ENCODE assay signal across 8 cellular contexts in the genomic region with DNA sequence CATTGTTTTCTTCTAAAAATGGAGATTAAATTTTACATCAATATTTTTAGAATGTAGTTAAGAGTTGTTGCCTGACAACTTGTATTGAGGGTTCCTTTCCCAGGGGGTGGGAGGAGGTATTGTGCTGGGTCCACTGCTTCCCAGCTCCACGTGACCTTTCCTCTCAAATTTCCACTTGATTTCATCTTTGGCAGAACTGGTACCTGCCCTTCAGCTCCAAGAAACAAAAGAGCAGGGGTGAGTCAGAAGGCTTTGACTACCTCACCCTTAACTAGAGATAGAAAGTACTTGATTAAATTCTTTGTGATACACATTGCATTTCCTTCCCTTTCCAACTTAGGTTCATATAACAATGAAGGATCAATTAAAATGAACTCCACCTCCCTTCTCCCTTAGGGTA. TPM values are rescaled to one million over a fixed set of nuclear protein-coding genes. Genes with fewer than 3 reads are reported as not detected.
DNase-seq lines count a peak whose midpoint lies in the region; ATAC-seq, FAIRE-seq and TF ChIP-seq lines count a peak whose summit lies in the region.

No MANE protein-coding gene starts in this region.

- H3K4me3 ChIP-seq in bronchial epithelial cell (ENCODE audit: low read depth, low read length): peak overlapping the region; percentile 59
- H3K4me3 ChIP-seq in lung: no peak overlapping the region
- H3K4me3 ChIP-seq in vagina: peak overlapping the region; percentile 56 to 65
- H3K4me3 ChIP-seq in testis: no peak overlapping the region

- H3K4me1 Mint-ChIP-seq in stimulated activated naive CD8-positive, alpha-beta T cell treated with anti-CD3 and anti-CD28 coated beads, Interleukin-15, Interleukin-2, amounts not matched to agents 100 ng/mL and 50 ng/mL, for 24 hours (ENCODE audit: low read depth): peaks cover 44% of the 10 kb centered on the region
- peaks cover 55% of the 10 kb centered on the region for H3K4me1 Mint-ChIP-seq in stimulated activated naive CD8-positive, alpha-beta T cell treated with anti-CD3 and anti-CD28 coated beads, Interleukin-15, amount 100 ng/mL, for 72 hours

- peaks cover 28% of the 10 kb centered on the region for H3K27me3 Mint-ChIP-seq in stimulated activated naive CD8-positive, alpha-beta T cell treated with anti-CD3 and anti-CD28 coated beads, Interleukin-15, Interleukin-2, amounts not matched to agents 100 ng/mL and 50 ng/mL, for 24 hours
- peaks cover 27% of the 10 kb centered on the region for H3K27me3 Mint-ChIP-seq in stimulated activated naive CD8-positive, alpha-beta T cell treated with anti-CD3 and anti-CD28 coated beads, Interleukin-15, amount 100 ng/mL, for 72 hours

- peak overlapping the region; percentile 42 for H3K4me3 Mint-ChIP-seq in stimulated activated naive CD8-positive, alpha-beta T cell treated with anti-CD3 and anti-CD28 coated beads, Interleukin-15, Interleukin-2, amounts not matched to agents 100 ng/mL and 50 ng/mL, for 24 hours
- peak overlapping the region in 1 of 2 donors; percentile 38 for H3K4me3 Mint-ChIP-seq in stimulated activated naive CD8-positive, alpha-beta T cell treated with anti-CD3 and anti-CD28 coated beads, Interleukin-15, amount 100 ng/mL, for 72 hours

- TF ChIP-seq POLR2A in vagina (IDR thresholded peaks at IDR 0.05): no peak
- TF ChIP-seq POLR2A in testis (IDR thresholded peaks at IDR 0.05): no peak

- peaks cover 10% of the 10 kb centered on the region for H3K36me3 Mint-ChIP-seq in stimulated activated naive CD8-positive, alpha-beta T cell treated with anti-CD3 and anti-CD28 coated beads, Interleukin-15, Interleukin-2, amounts not matched to agents 100 ng/mL and 50 ng/mL, for 24 hours (ENCODE audit: low read depth)

- H3K4me1 ChIP-seq in lung (ENCODE audit: control insufficient read depth in 2 of 2, insufficient read depth in 2 of 2, low read length in 2 of 2) (peaks cover 2 to 13% of the 10 kb centered on the region in 2 donors), vagina (peaks cover 38% of the 10 kb centered on the region), testis (no peaks in the 10 kb centered on the region)

- H3K27ac ChIP-seq in lung (ENCODE audit: low read depth in 1 of 2, low read length in 1 of 2) (peak overlapping the region in 1 of 2 donors; percentile 95), vagina (peak overlapping the region; percentile 94), testis (no peak overlapping the region)

- H3K9me3 ChIP-seq in lung (ENCODE audit: control insufficient read depth in 2 of 2, insufficient read depth in 1 of 2, low read length in 1 of 2): no peaks in the 10 kb centered on the region
- H3K9me3 ChIP-seq in vagina: no peaks in the 10 kb centered on the region
- no peaks in the 10 kb centered on the region for H3K9me3 ChIP-seq in testis

- peaks cover 9% of the 10 kb centered on the region for H3K9me3 Mint-ChIP-seq in stimulated activated naive CD8-positive, alpha-beta T cell treated with anti-CD3 and anti-CD28 coated beads, Interleukin-15, Interleukin-2, amounts not matched to agents 100 ng/mL and 50 ng/mL, for 24 hours
- H3K9me3 Mint-ChIP-seq in stimulated activated naive CD8-positive, alpha-beta T cell treated with anti-CD3 and anti-CD28 coated beads, Interleukin-15, amount 100 ng/mL, for 72 hours: peaks cover 7 to 8% of the 10 kb centered on the region in 2 donors

- H3K36me3 ChIP-seq in bronchial epithelial cell (ENCODE audit: control insufficient read depth, insufficient read depth, low read length) (no peaks in the 10 kb centered on the region), lung (ENCODE audit: control insufficient read depth in 2 of 2, insufficient read depth in 2 of 2, low read length in 2 of 2) (no peaks in the 10 kb centered on the region), vagina (no peaks in the 10 kb centered on the region), testis (ENCODE audit: low read depth, missing control alignments) (no peaks in the 10 kb centered on the region)

- no peak for ATAC-seq in stimulated activated naive CD8-positive, alpha-beta T cell treated with anti-CD3 and anti-CD28 coated beads, Interleukin-15, amount 100 ng/mL, for 72 hours
- peak; percentile 61 for ATAC-seq in lung (ENCODE audit: insufficient read depth, low FRiP score)

- TF ChIP-seq CTCF in bronchial epithelial cell (IDR thresholded peaks at IDR 0.05; ENCODE audit: insufficient read depth, low read length, severe bottlenecking): no peak
- no peak for TF ChIP-seq CTCF in lung (IDR thresholded peaks at IDR 0.05; ENCODE audit: control extremely low read depth, extremely low read depth)
- TF ChIP-seq CTCF in vagina (IDR thresholded peaks at IDR 0.05): no peak
- no peak for TF ChIP-seq CTCF in testis (IDR thresholded peaks at IDR 0.05)

- H3K27me3 ChIP-seq in bronchial epithelial cell (ENCODE audit: control insufficient read depth, insufficient read depth, low read length) (no peaks in the 10 kb centered on the region), lung (ENCODE audit: control insufficient read depth, insufficient read depth) (no peaks in the 10 kb centered on the region), vagina (no peaks in the 10 kb centered on the region), testis (no peaks in the 10 kb centered on the region)

- WGBS in lung, 2 donors: 50 to 78% methylated on average over 1 of the region's 1 CpG
- WGBS in testis, 2 donors: 14 to 16% methylated on average over 1 of the region's 1 CpG

- H3K27ac Mint-ChIP-seq in stimulated activated naive CD8-positive, alpha-beta T cell treated with anti-CD3 and anti-CD28 coated beads, Interleukin-15, Interleukin-2, amounts not matched to agents 100 ng/mL and 50 ng/mL, for 24 hours: no peak overlapping the region
- peak overlapping the region in 1 of 2 donors; percentile 49 for H3K27ac Mint-ChIP-seq in stimulated activated naive CD8-positive, alpha-beta T cell treated with anti-CD3 and anti-CD28 coated beads, Interleukin-15, amount 100 ng/mL, for 72 hours

- FAIRE-seq in bronchial epithelial cell (lab: Jason Lieb, UNC): no peak

- intact Hi-C loops in vagina (cut with DNase I): no loop called here
- intact Hi-C loops in testis (cut with DNase I; ENCODE audit: low total_unique reads): no loop called here

- no peak for DNase-seq in stimulated activated naive CD8-positive, alpha-beta T cell treated with anti-CD3 and anti-CD28 coated beads, Interleukin-15, amount 100 ng/mL, for 72 hours
- DNase-seq in bronchial epithelial cell (ENCODE audit: low read depth) (peak; percentile 66), lung (ENCODE audit: low spot score) (peak; percentile 38), vagina (ENCODE audit: extremely low spot score in 2 of 2) (no peak), testis (no peak), GF-D8 (lab: John Stamatoyannopoulos, UW) (no peak)
- no peak for DNase-seq in effector CD4-positive, alpha-beta T cell

RNA-seq across cellular contexts. Expression of gene TRIM2, which starts 19.7 kb away (rescaled TPM):
- total RNA-seq in bronchial epithelial cell: 7.1 and 23.4 TPM in 2 replicates
- total RNA-seq in lung: 10 to 100 TPM; 65.0 to 74.0 TPM
- polyA plus RNA-seq in lung: 10 to 100 TPM in 1 of 2 donors, 1 to 10 TPM in 1; 9.1 to 11.2 TPM
- 28.7 TPM for total RNA-seq in vagina
- 10 to 100 TPM; 10.7 to 12.8 TPM for total RNA-seq in testis
- polyA plus RNA-seq in testis (ENCODE audit: insufficient read depth, low read depth, low replicate concordance): 6.1 TPM

Comparison
In these comparisons a context has a peak if more than half of its experiments do, and no peak if none do; other contexts are left out.
1. DNase-seq: peak in bronchial epithelial cell (single experiment) and lung (single experiment); none in stimulated activated naive CD8-positive, alpha-beta T cell treated with anti-CD3 and anti-CD28 coated beads, Interleukin-15, amount 100 ng/mL, for 72 hours (0 of 2), vagina (0 of 2), effector CD4-positive, alpha-beta T cell (single experiment), testis (single experiment) and GF-D8 (single experiment).
2. H3K4me3 ChIP-seq: peak in bronchial epithelial cell (single experiment) and vagina (2 of 2); none in lung (single experiment) and testis (0 of 2).